ENCODE assay signal across 8 cellular contexts in genomic region chr11:67438121-67438902, GRCh38. TPM values are rescaled to one million over a fixed set of nuclear protein-coding genes. Genes with fewer than 3 reads are reported as not detected.
DNase-seq lines count a peak whose midpoint lies in the region; ATAC-seq and TF ChIP-seq lines count a peak whose summit lies in the region.

No MANE protein-coding gene starts in this region.

- intact Hi-C loops in mammary epithelial cell (cut with micrococcal nuclease): no loop called here

- peak; percentile 85 for DNase-seq in GM12865 (ENCODE audit: low read depth)
- DNase-seq in activated CD4-positive, CD25-positive, alpha-beta regulatory T cell (lab: John Stamatoyannopoulos, UW): peak; percentile 43 to 63 (median 50)
- DNase-seq in mammary epithelial cell: no peak
- peak; percentile 79 to 88 for DNase-seq in stimulated activated CD4-positive, alpha-beta T cell treated with anti-CD3 and anti-CD28 coated beads, Interleukin-2, amount 100 ng/mL, for 24 hours
- DNase-seq in H7: no peak

- no peak overlapping the region for H3K9ac ChIP-seq in mammary epithelial cell (ENCODE audit: insufficient read depth, low read length)

- peak overlapping the region; percentile 88 for H3K4me3 ChIP-seq in GM12865 (ENCODE audit: low read depth, low read length)
- no peak overlapping the region for H3K4me3 ChIP-seq in mammary epithelial cell (replicated peaks in 1 of 3; ENCODE audit: insufficient read depth in 1 of 3, low read depth in 2 of 3, low read length in 3 of 3)
- H3K4me3 ChIP-seq in H7 (ENCODE audit: insufficient read depth, low read depth, low read length): no peak overlapping the region

- H3K36me3 ChIP-seq in mammary epithelial cell (ENCODE audit: insufficient read depth, low read length) (no peaks in the 10 kb centered on the region), H7 (replicated peaks; ENCODE audit: control insufficient read depth, insufficient read depth, low read length) (peaks cover 11% of the 10 kb centered on the region)

- CTCF ChIA-PET in mammary epithelial cell (lab: Charles Lee; ENCODE audit: low non-redundant PET): no interaction called here

- peaks cover 9% of the 10 kb centered on the region for H3K4me1 ChIP-seq in mammary epithelial cell (ENCODE audit: insufficient read depth, low read length)

- TSS peak; percentile 31 for BruUV-seq in mammary epithelial cell (replicated peaks; lab: Mats Ljungman, UMichigan)

- H3K27me3 ChIP-seq in mammary epithelial cell (ENCODE audit: insufficient read depth, low read length): no peaks in the 10 kb centered on the region
- no peaks in the 10 kb centered on the region for H3K27me3 ChIP-seq in H7 (ENCODE audit: control insufficient read depth, insufficient read depth, low read length)

- 80% methylated on average over 13 of the region's 42 CpGs for WGBS in mammary epithelial cell (ENCODE audit: low coverage, missing lambda C conversion rate)

- H3K27ac ChIP-seq in mammary epithelial cell (ENCODE audit: insufficient read depth, low read depth, low read length): no peak overlapping the region

- H3K79me2 ChIP-seq in mammary epithelial cell (ENCODE audit: insufficient read depth, low read length): peaks cover 16% of the 10 kb centered on the region

- ATAC-seq in HG02884 (IDR thresholded peaks at IDR 0.05; ENCODE audit: unreplicated experiment): no peak
- ATAC-seq in HG03571 (IDR thresholded peaks at IDR 0.05; ENCODE audit: unreplicated experiment): no peak
- ATAC-seq in HG03521 (IDR thresholded peaks at IDR 0.05; ENCODE audit: unreplicated experiment): no peak

- TF ChIP-seq CTCF in GM12865 (IDR thresholded peaks at IDR 0.05; ENCODE audit: insufficient read depth, low read depth, low read length, missing control alignments) (no peak), mammary epithelial cell (conservative IDR thresholded peaks at IDR 0.05 in 1 of 2, IDR thresholded peaks at IDR 0.05 in 1 of 2; ENCODE audit: extremely low read depth in 1 of 2, insufficient read depth in 1 of 2, low read depth in 1 of 2, low read length in 2 of 2) (no peak)

- in situ Hi-C loops in mammary epithelial cell (cut with MboI; ENCODE audit: low sequenced_read_pairs in 2 of 2): no loop called here

- H3K9me3 ChIP-seq in mammary epithelial cell (replicated peaks; ENCODE audit: insufficient read depth, low read length): no peaks in the 10 kb centered on the region

- H4K20me1 ChIP-seq in mammary epithelial cell (ENCODE audit: insufficient read depth, low read length): peaks cover 3% of the 10 kb centered on the region

- H3K4me2 ChIP-seq in mammary epithelial cell (ENCODE audit: insufficient read depth, low read depth, low read length): no peak overlapping the region

- dilution Hi-C loops in mammary epithelial cell (cut with HindIII; ENCODE audit: low sequenced_read_pairs): loop anchor here (5.0 kb wide), 1 partner anchor 104 kb away; no protein-coding TSS in a partner anchor

- H2AFZ ChIP-seq in mammary epithelial cell (ENCODE audit: low read depth, low read length): no peak overlapping the region

RNA-seq across cellular contexts. Expression of gene PTPRCAP, which starts 0.8 kb away (rescaled TPM):
- total RNA-seq in mammary epithelial cell: 1 to 10 TPM in 1 of 2 donors, not detected in 1; 1.2 TPM
- 0.18 TPM for polyA plus RNA-seq in mammary epithelial cell
- 0.93 TPM for polyA minus RNA-seq in mammary epithelial cell
- total RNA-seq in H7 (2014; rRNA removed; shearing (Covaris generic)): 0.74 and 2.6 TPM in 2 replicates

RNA-seq across cellular contexts. Expression of gene CORO1B, which starts 5.0 kb away (rescaled TPM):
- 10 to 100 TPM; 62.8 to 74.4 TPM for total RNA-seq in mammary epithelial cell
- 77.3 TPM for polyA plus RNA-seq in mammary epithelial cell
- polyA minus RNA-seq in mammary epithelial cell: 50.2 TPM
- total RNA-seq in H7 (2014; rRNA removed; shearing (Covaris generic)): 116 and 134 TPM in 2 replicates

RNA-seq across cellular contexts. Expression of gene RPS6KB2, which starts 10.0 kb away (rescaled TPM):
- 10 to 100 TPM; 35.7 to 62.3 TPM for total RNA-seq in mammary epithelial cell
- 58.7 TPM for polyA plus RNA-seq in mammary epithelial cell
- 76.8 TPM for polyA minus RNA-seq in mammary epithelial cell
- total RNA-seq in H7 (2014; rRNA removed; shearing (Covaris generic)): 88.9 and 90.2 TPM in 2 replicates

RNA-seq across cellular contexts. Expression of gene GPR152, which starts 14.2 kb away (rescaled TPM):
- total RNA-seq in mammary epithelial cell: not detected
- not detected for polyA plus RNA-seq in mammary epithelial cell
- not detected for polyA minus RNA-seq in mammary epithelial cell
- total RNA-seq in H7 (2014; rRNA removed; shearing (Covaris generic)): not detected in 2 replicates

RNA-seq across cellular contexts. Expression of gene CABP4, which starts 16.8 kb away (rescaled TPM):
- 1 to 10 TPM; 1.8 to 5.8 TPM for total RNA-seq in mammary epithelial cell
- 0.52 TPM for polyA plus RNA-seq in mammary epithelial cell
- polyA minus RNA-seq in mammary epithelial cell: not detected
- total RNA-seq in H7 (2014; rRNA removed; shearing (Covaris generic)): not detected in 2 replicates

Comparison
In these comparisons a context has a peak if more than half of its experiments do, and no peak if none do; other contexts are left out.
1. DNase-seq: peak in GM12865 (single experiment), activated CD4-positive, CD25-positive, alpha-beta regulatory T cell (4 of 4) and stimulated activated CD4-positive, alpha-beta T cell treated with anti-CD3 and anti-CD28 coated beads, Interleukin-2, amount 100 ng/mL, for 24 hours (2 of 2); none in mammary epithelial cell (single experiment) and H7 (single experiment).